ENCODE assay signal across 8 cellular contexts in genomic region chr4:182492456-182492855, GRCh38.
DNase-seq lines count a peak whose midpoint lies in the region; ATAC-seq and TF ChIP-seq lines count a peak whose summit lies in the region.
"Had no signal": no experiment of that assay in that cellular context is flagged by ENCODE, and none has a peak within 500 bp of the region (broad histone marks: within the 10 kb centered on the region; RNA-seq: fewer than 3 reads in every experiment).

No MANE protein-coding gene starts in this region.

- no peak overlapping the region for H3K4me3 Mint-ChIP-seq in Calu3 (ENCODE audit: low read depth, unreplicated experiment)
- H3K4me3 Mint-ChIP-seq: activated naive CD8-positive, alpha-beta T cell had no signal

- H2AFZ ChIP-seq in smooth muscle cell (ENCODE audit: low read depth): no peak overlapping the region

- TF ChIP-seq CTCF in choroid plexus epithelial cell (conservative IDR thresholded peaks at IDR 0.05; ENCODE audit: low read depth, low read length) (no peak), smooth muscle cell (IDR thresholded peaks at IDR 0.05; ENCODE audit: borderline replicate concordance, insufficient read depth, poor library complexity, severe bottlenecking) (no peak), Calu3 (IDR thresholded peaks at IDR 0.05; ENCODE audit: unreplicated experiment) (no peak)

- H3K27me3 ChIP-seq in smooth muscle cell (ENCODE audit: low read depth): no peaks in the 10 kb centered on the region

- CTCF ChIA-PET in Calu3 (lab: Charles Lee): interaction anchor here (0.8 kb wide), 1 partner anchor 13 kb away, joined by 3 read pairs; no protein-coding TSS in a partner anchor

- H3K4me1 Mint-ChIP-seq in Calu3 (ENCODE audit: low read depth, unreplicated experiment): no peaks in the 10 kb centered on the region

- peak overlapping the region; percentile 59 for H3K4me2 ChIP-seq in smooth muscle cell

- H4K20me1 ChIP-seq in smooth muscle cell (ENCODE audit: low read depth): peaks cover 78% of the 10 kb centered on the region

- no peaks in the 10 kb centered on the region for H3K36me3 Mint-ChIP-seq in Calu3 (ENCODE audit: insufficient read depth, unreplicated experiment)
- H3K36me3 Mint-ChIP-seq: activated naive CD8-positive, alpha-beta T cell had no signal

- peaks cover 2% of the 10 kb centered on the region for H3K36me3 ChIP-seq in smooth muscle cell (ENCODE audit: low read depth)

- H3K27ac Mint-ChIP-seq in Calu3 (ENCODE audit: unreplicated experiment): no peak overlapping the region
- H3K27ac Mint-ChIP-seq: activated naive CD8-positive, alpha-beta T cell had no signal

- H3F3A ChIP-seq in smooth muscle cell (ENCODE audit: low read depth): peaks cover 9% of the 10 kb centered on the region

- H3K9me3 Mint-ChIP-seq in Calu3 (ENCODE audit: low read depth, unreplicated experiment): no peaks in the 10 kb centered on the region

- no peaks in the 10 kb centered on the region for H3K27me3 Mint-ChIP-seq in Calu3 (ENCODE audit: unreplicated experiment)

- H3K79me2 ChIP-seq in smooth muscle cell (ENCODE audit: low read depth): peaks cover 86% of the 10 kb centered on the region

- no TSS peak for BruUV-seq in Calu3 (replicated peaks; lab: Mats Ljungman, UMichigan)

- H3K4me3 ChIP-seq in choroid plexus epithelial cell (ENCODE audit: low read depth, low read length): peak overlapping the region; percentile 28
- peak overlapping the region; percentile 0 for H3K4me3 ChIP-seq in smooth muscle cell

- peaks cover 7% of the 10 kb centered on the region for H3K4me1 ChIP-seq in smooth muscle cell (ENCODE audit: low read depth)

- peak overlapping the region; percentile 48 for H3K27ac ChIP-seq in smooth muscle cell (ENCODE audit: low read depth)

- ATAC-seq in GM19452 (IDR thresholded peaks at IDR 0.05; ENCODE audit: unreplicated experiment) (peak; percentile 59), HG03432 (IDR thresholded peaks at IDR 0.05; ENCODE audit: unreplicated experiment) (peak; percentile 72)

- H3K9ac ChIP-seq in smooth muscle cell (ENCODE audit: low read depth): peak overlapping the region; percentile 1

- 11% methylated on average over 3 of the region's 3 CpGs for WGBS in smooth muscle cell (ENCODE audit: low lambda C conversion rate)

- H3K9me3 ChIP-seq in smooth muscle cell (replicated peaks; ENCODE audit: low read depth): no peaks in the 10 kb centered on the region

- intact Hi-C loops in Calu3 (cut with micrococcal nuclease; ENCODE audit: unreplicated experiment): no loop called here

- DNase-seq in choroid plexus epithelial cell (ENCODE audit: low read depth) (peak; percentile 78), smooth muscle cell (lab: John Stamatoyannopoulos, UW; ENCODE audit: unreplicated experiment) (no peak), hypothalamus (lab: John Stamatoyannopoulos, UW) (no peak), T1000 (lab: John Stamatoyannopoulos, UW) (no peak), Calu3 (no peak)
